In genomic region chr9:77648458-77649108, GRCh38 we compare ENCODE assay signal across 8 cellular contexts. TPM values are rescaled to one million over a fixed set of nuclear protein-coding genes. Genes with fewer than 3 reads are reported as not detected.
DNase-seq lines count a peak whose midpoint lies in the region; ATAC-seq and TF ChIP-seq lines count a peak whose summit lies in the region.

No MANE protein-coding gene starts in this region.

- peaks cover 12% of the 10 kb centered on the region for H3K4me1 Mint-ChIP-seq in CD8-positive, alpha-beta T cell (ENCODE audit: low read depth)

- no peaks in the 10 kb centered on the region for H3K36me3 ChIP-seq in CD8-positive, alpha-beta T cell (ENCODE audit: insufficient read depth, low read length)
- no peaks in the 10 kb centered on the region for H3K36me3 ChIP-seq in stomach smooth muscle (ENCODE audit: control insufficient read depth in 2 of 2, insufficient read depth in 2 of 2, low read length in 2 of 2)

- peak overlapping the region; percentile 42 for H3K4me3 Mint-ChIP-seq in CD8-positive, alpha-beta T cell

- peak overlapping the region in 1 of 2 donors; percentile 42 for H3K9ac ChIP-seq in stomach smooth muscle (ENCODE audit: low read length in 2 of 2)

- H3K27ac Mint-ChIP-seq in CD8-positive, alpha-beta T cell = no peak overlapping the region

- POLR2A ChIA-PET in CD8-positive, alpha-beta T cell (lab: Charles Lee) = no interaction called here

- no peak overlapping the region for H3K27ac ChIP-seq in CD8-positive, alpha-beta T cell (ENCODE audit: low read depth, low read length)
- H3K27ac ChIP-seq in stomach smooth muscle (ENCODE audit: low read length) = no peak overlapping the region

- no peak for TF ChIP-seq CTCF in CD8-positive, alpha-beta T cell (IDR thresholded peaks at IDR 0.05)
- TF ChIP-seq CTCF in choroid plexus epithelial cell (conservative IDR thresholded peaks at IDR 0.05; ENCODE audit: low read depth, low read length) = no peak

- no peak for DNase-seq in CD8-positive, alpha-beta T cell
- DNase-seq in NCI-H2029 treated with DMSO at 0.1 percent for 48 hours (lab: John Stamatoyannopoulos, UW) = peak; percentile 93
- DNase-seq in choroid plexus epithelial cell (ENCODE audit: low read depth) = peak; percentile 24
- peak; percentile 82 for DNase-seq in left lobe of liver (ENCODE audit: low spot score)
- no peak for DNase-seq in activated effector memory CD4-positive, alpha-beta T cell treated with anti-CD3 and anti-CD28 coated beads, Interleukin-2, amount 50 U/mL, for 16 hours
- no peak for DNase-seq in cerebellar nuclear complex (lab: John Stamatoyannopoulos, UW)

- no peaks in the 10 kb centered on the region for H3K9me3 ChIP-seq in CD8-positive, alpha-beta T cell (ENCODE audit: low read length)
- H3K9me3 ChIP-seq in stomach smooth muscle (ENCODE audit: control insufficient read depth in 2 of 2, low read length in 2 of 2) = no peaks in the 10 kb centered on the region

- no peak for ATAC-seq in CD8-positive, alpha-beta T cell
- peak; percentile 89 for ATAC-seq in left lobe of liver
- ATAC-seq in GM21447 (IDR thresholded peaks at IDR 0.05; ENCODE audit: unreplicated experiment) = no peak

- H3K27me3 Mint-ChIP-seq in CD8-positive, alpha-beta T cell (ENCODE audit: low read depth) = peaks cover 33% of the 10 kb centered on the region

- H3K9me3 Mint-ChIP-seq in CD8-positive, alpha-beta T cell = no peaks in the 10 kb centered on the region

- H3K4me3 ChIP-seq in CD8-positive, alpha-beta T cell (ENCODE audit: low read depth, low read length) = no peak overlapping the region
- H3K4me3 ChIP-seq in choroid plexus epithelial cell (ENCODE audit: low read depth, low read length) (peak overlapping the region; percentile 59), stomach smooth muscle (ENCODE audit: low read length in 2 of 2) (peak overlapping the region; percentile 66 to 80)

- H3K27me3 ChIP-seq in CD8-positive, alpha-beta T cell (ENCODE audit: insufficient read depth, low read length) = peaks cover 4% of the 10 kb centered on the region
- peaks cover 3 to 17% of the 10 kb centered on the region in 2 donors for H3K27me3 ChIP-seq in stomach smooth muscle (ENCODE audit: control insufficient read depth in 1 of 2, insufficient read depth in 2 of 2, low read length in 2 of 2)

- CTCF ChIA-PET in CD8-positive, alpha-beta T cell (lab: Charles Lee) = no interaction called here

- H3K4me1 ChIP-seq in CD8-positive, alpha-beta T cell (ENCODE audit: insufficient read depth, low read length) = no peaks in the 10 kb centered on the region
- H3K4me1 ChIP-seq in stomach smooth muscle (ENCODE audit: control insufficient read depth, insufficient read depth, low read length) = peaks cover 16% of the 10 kb centered on the region

- no peaks in the 10 kb centered on the region for H3K36me3 Mint-ChIP-seq in CD8-positive, alpha-beta T cell

- intact Hi-C loops in CD8-positive, alpha-beta T cell (cut with DNase I, micrococcal nuclease) = no loop called here

RNA-seq across cellular contexts. Expression of gene GNA14, which starts 0.5 kb away (rescaled TPM):
- total RNA-seq in CD8-positive, alpha-beta T cell = not detected
- total RNA-seq in left lobe of liver = 2.5 TPM

Comparison
In these comparisons a context has a peak if more than half of its experiments do, and no peak if none do; other contexts are left out.
1. DNase-seq: peak in NCI-H2029 treated with DMSO at 0.1 percent for 48 hours (single experiment), choroid plexus epithelial cell (single experiment) and left lobe of liver (single experiment); none in CD8-positive, alpha-beta T cell (0 of 7), activated effector memory CD4-positive, alpha-beta T cell treated with anti-CD3 and anti-CD28 coated beads, Interleukin-2, amount 50 U/mL, for 16 hours (single experiment) and cerebellar nuclear complex (0 of 2).